8 cellular contexts compared by ENCODE assay signal in genomic region chr19:52095172-52096014, GRCh38. TPM values are rescaled to one million over a fixed set of nuclear protein-coding genes. Genes with fewer than 3 reads are reported as not detected.
DNase-seq lines count a peak whose midpoint lies in the region; ATAC-seq and TF ChIP-seq lines count a peak whose summit lies in the region.

Gene ZNF841, minus strand, starts transcription at chr19:52095765. Its CDS starts 10,964 bp downstream, at chr19:52084801.

- DNase-seq in DMS53 (lab: John Stamatoyannopoulos, UW) (peak; percentile 97), H9 (peak; percentile 98), NCI-H1417 (lab: John Stamatoyannopoulos, UW) (peak; percentile 88 to 94 (median 90)), anterior cingulate cortex (lab: John Stamatoyannopoulos, UW) (peak; percentile 24 to 96 (median 87)), left ventricle myocardium superior (peak; percentile 96), progenitor cell of endocrine pancreas (ENCODE audit: low spot score, unreplicated experiment) (peak; percentile 90), type B pancreatic cell (ENCODE audit: extremely low spot score, unreplicated experiment) (peak; percentile 94)

- H3K4me3 Mint-ChIP-seq in H9, result peak within 1 kb of the TSS; percentile 93 to 94
- peak within 1 kb of the TSS; percentile 93 for H3K4me3 Mint-ChIP-seq in progenitor cell of endocrine pancreas (ENCODE audit: low read depth)
- H3K4me3 Mint-ChIP-seq in type B pancreatic cell, result peak within 1 kb of the TSS; percentile 97

- H3K4me1 ChIP-seq in H9 (ENCODE audit: insufficient read depth, low read length), result no peaks in the 10 kb centered on the region

- H3K9me3 Mint-ChIP-seq in H9 (peaks cover 48 to 79% of the 10 kb centered on the region in 2 experiments), progenitor cell of endocrine pancreas (ENCODE audit: low read depth) (peaks cover 26% of the 10 kb centered on the region), type B pancreatic cell (peaks cover 21% of the 10 kb centered on the region)

- H3K4me1 Mint-ChIP-seq in H9 (peaks cover 13 to 14% of the 10 kb centered on the region in 2 experiments), progenitor cell of endocrine pancreas (ENCODE audit: low read depth) (peaks cover 16% of the 10 kb centered on the region), type B pancreatic cell (ENCODE audit: unreplicated experiment) (peaks cover 20% of the 10 kb centered on the region)

- ATAC-seq in left ventricle myocardium superior, result peak; percentile 100

- intact Hi-C loops in T-helper 2 cell treated with Interferon-gamma antibody and Interleukin-4, amounts not matched to agents 100 ng/mL and 5 ng/mL, for 36 hours (cut with micrococcal nuclease), result loop anchor here (1.0 to 5.0 kb wide), 3 partner anchors 45 to 108 kb away; partner anchors contain the start of gene ZNF350
- intact Hi-C loops in left ventricle myocardium superior (cut with micrococcal nuclease), result no loop called here

- H3K36me3 Mint-ChIP-seq in H9 (ENCODE audit: insufficient read depth in 1 of 3, low read depth in 3 of 3) (peaks cover 34 to 48% (median 39%) of the 10 kb centered on the region in 3 experiments), progenitor cell of endocrine pancreas (ENCODE audit: insufficient read depth) (peaks cover 36% of the 10 kb centered on the region), type B pancreatic cell (peaks cover 39% of the 10 kb centered on the region)

- no peak within 1 kb of the TSS for H4K8ac ChIP-seq in H9 (replicated peaks; ENCODE audit: insufficient read length, low read depth, low read length)

- H3K23me2 ChIP-seq in H9 (ENCODE audit: insufficient read length, low read depth, low read length, poor library complexity, severe bottlenecking), result peaks cover 9% of the 10 kb centered on the region

- H2AK5ac ChIP-seq in H9 (ENCODE audit: insufficient read length, low read length), result no peak within 1 kb of the TSS

- no peaks in the 10 kb centered on the region for H3K79me1 ChIP-seq in H9 (ENCODE audit: insufficient read depth, low read depth, low read length, poor library complexity, severe bottlenecking)

- no peak within 1 kb of the TSS for H2BK120ac ChIP-seq in H9 (ENCODE audit: low read depth, low read length, poor library complexity, severe bottlenecking)

- peak within 1 kb of the TSS; percentile 69 for H3K18ac ChIP-seq in H9 (ENCODE audit: insufficient read length, low read depth, low read length)

- H4K5ac ChIP-seq in H9 (ENCODE audit: insufficient read length, low read depth, low read length), result no peak within 1 kb of the TSS

- peak within 1 kb of the TSS; percentile 56 to 97 (median 92); a peak in 6 of 7 replicates for H3K27ac Mint-ChIP-seq in H9
- peak within 1 kb of the TSS; percentile 96 for H3K27ac Mint-ChIP-seq in progenitor cell of endocrine pancreas
- peak within 1 kb of the TSS; percentile 91 for H3K27ac Mint-ChIP-seq in type B pancreatic cell

- no peaks in the 10 kb centered on the region; the same call in 1 of the 2 replicates for H3K79me2 ChIP-seq in H9 (ENCODE audit: insufficient read depth, low read length)

- peaks cover 26% of the 10 kb centered on the region for H3K9me3 ChIP-seq in H9 (ENCODE audit: control insufficient read depth, low read depth, low read length)

- H3K27me3 Mint-ChIP-seq in H9 (ENCODE audit: low read depth), result peaks cover 5% of the 10 kb centered on the region; the same call in 1 of the 2 replicates
- H3K27me3 Mint-ChIP-seq in progenitor cell of endocrine pancreas, result no peaks in the 10 kb centered on the region
- H3K27me3 Mint-ChIP-seq in type B pancreatic cell, result no peaks in the 10 kb centered on the region

- H2BK15ac ChIP-seq in H9 (ENCODE audit: low read depth, low read length), result no peak within 1 kb of the TSS

- H3K14ac ChIP-seq in H9 (ENCODE audit: insufficient read depth, low read length), result peak within 1 kb of the TSS; percentile 82; the same call in 1 of the 2 replicates

- H3K4ac ChIP-seq in H9 (ENCODE audit: low read depth, low read length), result no peak within 1 kb of the TSS

- no peak within 1 kb of the TSS for H3K56ac ChIP-seq in H9 (ENCODE audit: insufficient read length, low read depth, low read length)

- no peak; the same call in 2 of the 3 replicates for TF ChIP-seq CTCF in H9 (conservative IDR thresholded peaks at IDR 0.05)
- no peak for TF ChIP-seq CTCF in progenitor cell of endocrine pancreas (IDR thresholded peaks at IDR 0.05; ENCODE audit: unreplicated experiment)
- TF ChIP-seq CTCF in type B pancreatic cell (conservative IDR thresholded peaks at IDR 0.05), result peak; percentile 21

- H3K27me3 ChIP-seq in H9 (ENCODE audit: insufficient read depth, low read length), result no peaks in the 10 kb centered on the region

- no peak within 1 kb of the TSS for H3K23ac ChIP-seq in H9 (ENCODE audit: insufficient read length, low read depth, low read length)

- no peak within 1 kb of the TSS for H2BK5ac ChIP-seq in H9 (ENCODE audit: insufficient read length, low read length)

- H4K20me1 ChIP-seq in H9 (ENCODE audit: control insufficient read depth, insufficient read depth, insufficient read length), result no peaks in the 10 kb centered on the region

- peak within 1 kb of the TSS; percentile 83 for H3K9ac ChIP-seq in H9 (ENCODE audit: extremely low read depth, insufficient read length, low read length)

- no peak within 1 kb of the TSS for H4K91ac ChIP-seq in H9 (ENCODE audit: insufficient read length, low read depth, low read length)

- no CpG with 5 or more reads among the region's 59 CpGs for WGBS in H9 (ENCODE audit: extremely low coverage, insufficient read length, low lambda C conversion rate)

- no peak within 1 kb of the TSS for H3T11ph ChIP-seq in H9 (ENCODE audit: low read length)

- no peak within 1 kb of the TSS for H3K27ac ChIP-seq in H9 (ENCODE audit: insufficient read length, low read depth, low read length)

- no peak within 1 kb of the TSS for H2BK20ac ChIP-seq in H9 (ENCODE audit: low read depth, low read length, poor library complexity, severe bottlenecking)

- H3K4me2 ChIP-seq in H9 (ENCODE audit: insufficient read depth, insufficient read length, low read length), result peak within 1 kb of the TSS; percentile 92

- H2BK12ac ChIP-seq in H9 (ENCODE audit: insufficient read length, low read depth, low read length), result no peak within 1 kb of the TSS

- H2AFZ ChIP-seq in H9 (ENCODE audit: low read length), result peak within 1 kb of the TSS; percentile 60

RNA-seq across cellular contexts. Expression of gene ZNF841, which starts in this region (rescaled TPM):
- 21.5 and 23.3 TPM in 2 replicates for total RNA-seq in H9 (2021)
- 22.4 and 22.9 TPM in 2 replicates for total RNA-seq in T-helper 2 cell treated with Interferon-gamma antibody and Interleukin-4, amounts not matched to agents 100 ng/mL and 5 ng/mL, for 36 hours
- 8.0 TPM for total RNA-seq in left ventricle myocardium superior
- total RNA-seq in progenitor cell of endocrine pancreas, result 30.4 and 30.7 TPM in 2 replicates
- total RNA-seq in type B pancreatic cell (ENCODE audit: low replicate concordance), result 27.7 and 35.7 TPM in 2 replicates
